ENCODE assay signal across 12 cellular contexts in the genomic region with DNA sequence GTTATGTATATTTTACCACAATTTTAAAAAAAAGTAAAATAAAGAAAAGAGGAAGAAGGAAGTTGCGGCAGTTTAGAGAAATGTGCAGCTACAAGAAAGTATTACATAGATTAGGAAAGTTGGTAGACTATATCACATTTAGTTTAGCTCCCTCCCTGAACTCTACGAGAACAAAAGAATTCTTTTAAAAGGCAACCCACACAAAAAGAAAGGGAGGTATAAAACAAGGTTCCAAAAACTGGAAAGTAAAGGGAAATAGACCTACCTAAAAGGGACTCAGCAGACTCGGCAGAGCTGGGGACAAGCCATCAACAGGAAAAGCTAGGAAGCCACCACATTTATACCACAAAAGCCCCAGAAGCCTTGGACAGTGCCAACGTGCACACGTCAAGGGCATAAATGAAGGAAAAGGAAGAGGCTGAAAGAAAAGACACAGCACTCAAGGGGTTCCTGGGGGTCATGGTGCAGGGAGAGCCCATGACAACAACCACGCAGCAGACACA. TPM values are rescaled to one million over a fixed set of nuclear protein-coding genes. Genes with fewer than 3 reads are reported as not detected.
A peak's percentile ranks its signal among the peaks of the same experiment; 100 is the strongest.
DNase-seq lines count a peak whose midpoint lies in the region; ATAC-seq and TF ChIP-seq lines count a peak whose summit lies in the region.
"Had no signal": no experiment of that assay in that cellular context is flagged by ENCODE, and none has a peak within 500 bp of the region (broad histone marks: within the 10 kb centered on the region; RNA-seq: fewer than 3 reads in every experiment).

No MANE protein-coding gene starts in this region.

- H3K9me3 Mint-ChIP-seq in activated CD4-positive, alpha-beta T cell treated with anti-CD3 and anti-CD28 coated beads, Interleukin-2, amount 10 ng/mL, durations not matched to agents 7 days and 5 days, result no peaks in the 10 kb centered on the region
- H3K9me3 Mint-ChIP-seq in chondrocyte (ENCODE audit: low read depth), result no peaks in the 10 kb centered on the region
- H3K9me3 Mint-ChIP-seq in stimulated activated effector memory CD8-positive, alpha-beta T cell treated with anti-CD3 and anti-CD28 coated beads, Interleukin-12 subunit alpha, Interleukin-12 subunit beta, amount 100 ng/mL, for 72 hours, result no peaks in the 10 kb centered on the region

- H2AFZ ChIP-seq in OCI-LY3 (ENCODE audit: low read depth, low read length), result no peak overlapping the region

- peak overlapping the region; percentile 50 for H3K4me3 Mint-ChIP-seq in activated CD4-positive, alpha-beta T cell treated with anti-CD3 and anti-CD28 coated beads, Interleukin-2, amount 10 ng/mL, durations not matched to agents 7 days and 5 days
- H3K4me3 Mint-ChIP-seq in chondrocyte (ENCODE audit: unreplicated experiment), result no peak overlapping the region
- no peak overlapping the region for H3K4me3 Mint-ChIP-seq in stimulated activated effector memory CD8-positive, alpha-beta T cell treated with anti-CD3 and anti-CD28 coated beads, Interleukin-12 subunit alpha, Interleukin-12 subunit beta, amount 100 ng/mL, for 72 hours

- H3K27ac ChIP-seq in OCI-LY3 (ENCODE audit: low read length) (0 out of 2 replicates have a peak overlapping the region, but pooled peaks have one; percentile 20), WERI-Rb-1 (no peak overlapping the region)

- peaks cover 18% of the 10 kb centered on the region for H3K36me3 ChIP-seq in OCI-LY3 (replicated peaks; ENCODE audit: low read depth, low read length)
- peaks cover 49% of the 10 kb centered on the region for H3K36me3 ChIP-seq in WERI-Rb-1

- peaks cover 63% of the 10 kb centered on the region for H3K4me1 Mint-ChIP-seq in activated CD4-positive, alpha-beta T cell treated with anti-CD3 and anti-CD28 coated beads, Interleukin-2, amount 10 ng/mL, durations not matched to agents 7 days and 5 days
- peaks cover 52% of the 10 kb centered on the region for H3K4me1 Mint-ChIP-seq in chondrocyte (ENCODE audit: low read depth)
- H3K4me1 Mint-ChIP-seq in stimulated activated effector memory CD8-positive, alpha-beta T cell treated with anti-CD3 and anti-CD28 coated beads, Interleukin-12 subunit alpha, Interleukin-12 subunit beta, amount 100 ng/mL, for 72 hours, result peaks cover 24% of the 10 kb centered on the region

- no peak overlapping the region for H3K9ac ChIP-seq in OCI-LY3 (ENCODE audit: low read length)

- CTCF ChIA-PET in activated CD4-positive, alpha-beta T cell treated with anti-CD3 and anti-CD28 coated beads, Interleukin-2, amount 10 ng/mL, durations not matched to agents 7 days and 5 days (lab: Charles Lee), result interaction anchor here (0.7 to 1.7 kb wide), 7 partner anchors 10 to 140 kb away, joined by 3 to 6 read pairs (median 3); a partner anchor contains a TSS

- H3K9me3 ChIP-seq in OCI-LY3 (ENCODE audit: insufficient read depth, low read length), result no peaks in the 10 kb centered on the region
- no peaks in the 10 kb centered on the region for H3K9me3 ChIP-seq in WERI-Rb-1 (ENCODE audit: severe bottlenecking)

- TF ChIP-seq CTCF in OCI-LY3 (IDR thresholded peaks at IDR 0.05; ENCODE audit: low read depth, low read length), result no peak
- TF ChIP-seq CTCF in chondrocyte (IDR thresholded peaks at IDR 0.05), result no peak
- TF ChIP-seq CTCF in WERI-Rb-1 (IDR thresholded peaks at IDR 0.05; ENCODE audit: low read depth, low read length), result no peak

- ATAC-seq in stimulated activated effector memory CD8-positive, alpha-beta T cell treated with anti-CD3 and anti-CD28 coated beads, Interleukin-12 subunit alpha, Interleukin-12 subunit beta, amount 100 ng/mL, for 72 hours, result no peak

- peak overlapping the region; percentile 44 for H3K4me2 ChIP-seq in OCI-LY3 (ENCODE audit: low read length)

- peak overlapping the region; percentile 14 for H3K27ac Mint-ChIP-seq in activated CD4-positive, alpha-beta T cell treated with anti-CD3 and anti-CD28 coated beads, Interleukin-2, amount 10 ng/mL, durations not matched to agents 7 days and 5 days
- H3K27ac Mint-ChIP-seq in chondrocyte (ENCODE audit: unreplicated experiment), result peak overlapping the region; percentile 41
- peak overlapping the region; percentile 84 for H3K27ac Mint-ChIP-seq in stimulated activated effector memory CD8-positive, alpha-beta T cell treated with anti-CD3 and anti-CD28 coated beads, Interleukin-12 subunit alpha, Interleukin-12 subunit beta, amount 100 ng/mL, for 72 hours

- peaks cover 15% of the 10 kb centered on the region for H4K20me1 ChIP-seq in OCI-LY3 (ENCODE audit: insufficient read depth, low read length)

- POLR2A ChIA-PET in activated CD4-positive, alpha-beta T cell treated with anti-CD3 and anti-CD28 coated beads, Interleukin-2, amount 10 ng/mL, durations not matched to agents 7 days and 5 days (lab: Charles Lee), result no interaction called here

- peaks cover 48% of the 10 kb centered on the region for H3K36me3 Mint-ChIP-seq in activated CD4-positive, alpha-beta T cell treated with anti-CD3 and anti-CD28 coated beads, Interleukin-2, amount 10 ng/mL, durations not matched to agents 7 days and 5 days (ENCODE audit: low read depth)
- peaks cover 21% of the 10 kb centered on the region for H3K36me3 Mint-ChIP-seq in chondrocyte (ENCODE audit: low read depth)
- peaks cover 71% of the 10 kb centered on the region for H3K36me3 Mint-ChIP-seq in stimulated activated effector memory CD8-positive, alpha-beta T cell treated with anti-CD3 and anti-CD28 coated beads, Interleukin-12 subunit alpha, Interleukin-12 subunit beta, amount 100 ng/mL, for 72 hours

- peaks cover 16% of the 10 kb centered on the region for H3K79me2 ChIP-seq in OCI-LY3 (ENCODE audit: low read length)

- no peaks in the 10 kb centered on the region for H3K27me3 Mint-ChIP-seq in activated CD4-positive, alpha-beta T cell treated with anti-CD3 and anti-CD28 coated beads, Interleukin-2, amount 10 ng/mL, durations not matched to agents 7 days and 5 days
- no peaks in the 10 kb centered on the region for H3K27me3 Mint-ChIP-seq in chondrocyte (ENCODE audit: low read depth)

- DNase-seq in activated CD4-positive, alpha-beta T cell treated with anti-CD3 and anti-CD28 coated beads, Interleukin-2, amount 10 ng/mL, durations not matched to agents 7 days and 5 days, result no peak
- no peak for DNase-seq in activated CD4-positive, alpha-beta T cell treated with anti-CD3 and anti-CD28 coated beads for 4 hours
- DNase-seq in chondrocyte (ENCODE audit: low spot score) (no peak), NCI-H146 (lab: John Stamatoyannopoulos, UW) (no peak), WERI-Rb-1 (no peak), HuH-7 (ENCODE audit: low spot score) (no peak)
- DNase-seq in stimulated activated effector memory CD8-positive, alpha-beta T cell treated with anti-CD3 and anti-CD28 coated beads, Interleukin-12 subunit alpha, Interleukin-12 subunit beta, amount 100 ng/mL, for 72 hours (ENCODE audit: low spot score in 2 of 2), result no peak
- DNase-seq: hippocampal formation; NCI-H187 treated with DMSO at 0.1 percent for 48 hours; stimulated activated CD4-positive, alpha-beta T cell treated with anti-CD3 and anti-CD28 coated beads, Interleukin-4, amount 100 ng/mL, for 1 hour had no signal

- H3K27me3 ChIP-seq in OCI-LY3 (ENCODE audit: low read depth, low read length) (no peaks in the 10 kb centered on the region), WERI-Rb-1 (ENCODE audit: insufficient read depth, low read depth, severe bottlenecking) (no peaks in the 10 kb centered on the region)

- peaks cover 5% of the 10 kb centered on the region for H3K4me1 ChIP-seq in OCI-LY3 (ENCODE audit: low read length)

- no peak overlapping the region for H3K4me3 ChIP-seq in OCI-LY3 (ENCODE audit: low read length)
- H3K4me3 ChIP-seq in WERI-Rb-1 (ENCODE audit: low read depth, low read length), result no peak overlapping the region
- H3K4me3 ChIP-seq: coronary artery had no signal

RNA-seq across cellular contexts. Expression of a gene that starts 9.1 kb away (rescaled TPM):
- 10 to 100 TPM; 32.9 to 44.5 TPM for total RNA-seq in activated CD4-positive, alpha-beta T cell treated with anti-CD3 and anti-CD28 coated beads, Interleukin-2, amount 10 ng/mL, durations not matched to agents 7 days and 5 days
- 43.9 to 54.4 TPM (median 52.5 TPM) in 3 replicates for total RNA-seq in chondrocyte

RNA-seq across cellular contexts. Expression of a gene that starts 9.4 kb away (rescaled TPM):
- 10 to 100 TPM; 53.4 to 59.9 TPM for total RNA-seq in activated CD4-positive, alpha-beta T cell treated with anti-CD3 and anti-CD28 coated beads, Interleukin-2, amount 10 ng/mL, durations not matched to agents 7 days and 5 days
- 37.5 to 46.9 TPM (median 39.7 TPM) in 3 replicates for total RNA-seq in chondrocyte

RNA-seq across cellular contexts. Expression of a gene that starts 48.0 kb away (rescaled TPM):
- 100 to 1,000 TPM; 126 to 128 TPM for total RNA-seq in activated CD4-positive, alpha-beta T cell treated with anti-CD3 and anti-CD28 coated beads, Interleukin-2, amount 10 ng/mL, durations not matched to agents 7 days and 5 days
- total RNA-seq in chondrocyte, result 61.0 to 81.8 TPM (median 66.1 TPM) in 3 replicates

RNA-seq across cellular contexts. Expression of a gene that starts 48.7 kb away (rescaled TPM):
- 100 to 1,000 TPM; 170 to 178 TPM for total RNA-seq in activated CD4-positive, alpha-beta T cell treated with anti-CD3 and anti-CD28 coated beads, Interleukin-2, amount 10 ng/mL, durations not matched to agents 7 days and 5 days
- total RNA-seq in chondrocyte, result 77.8 to 101 TPM (median 82.6 TPM) in 3 replicates

Comparison
In these comparisons a context has a peak if more than half of its experiments do, and no peak if none do; other contexts are left out.
1. H3K27ac Mint-ChIP-seq: peak in every context shown above with its lines; median percentile 84 in stimulated activated effector memory CD8-positive, alpha-beta T cell treated with anti-CD3 and anti-CD28 coated beads, Interleukin-12 subunit alpha, Interleukin-12 subunit beta, amount 100 ng/mL, for 72 hours; 41 in chondrocyte; 14 in activated CD4-positive, alpha-beta T cell treated with anti-CD3 and anti-CD28 coated beads, Interleukin-2, amount 10 ng/mL, durations not matched to agents 7 days and 5 days.